In genomic region chr3:71583569-71584215, GRCh38 we compare ENCODE assay signal across 8 cellular contexts. TPM values are rescaled to one million over a fixed set of nuclear protein-coding genes. Genes with fewer than 3 reads are reported as not detected.
A peak's percentile ranks its signal among the peaks of the same experiment; 100 is the strongest.
DNase-seq lines count a peak whose midpoint lies in the region; ATAC-seq and TF ChIP-seq lines count a peak whose summit lies in the region.

FOXP1 (minus strand) TSS chr3:71583728; CDS start chr3:71198381, 385,347 bp downstream.

- no peaks in the 10 kb centered on the region for H4K20me1 ChIP-seq in PC-3 (ENCODE audit: low read length)

- H3K27ac ChIP-seq in PC-3 (ENCODE audit: low read length): peak within 1 kb of the TSS; percentile 58
- peak within 1 kb of the TSS; percentile 96 to 100 (median 98) for H3K27ac ChIP-seq in esophagus muscularis mucosa (replicated peaks in 1 of 4)
- peak within 1 kb of the TSS; percentile 93 to 95 for H3K27ac ChIP-seq in mucosa of rectum (ENCODE audit: low read depth in 2 of 2, low read length in 2 of 2)

- intact Hi-C loops in PC-3 (cut with micrococcal nuclease): loop anchor here (2.0 to 10.0 kb wide), 8 partner anchors 69 to 1049 kb away; no protein-coding TSS in a partner anchor
- intact Hi-C loops in esophagus muscularis mucosa (cut with DNase I): loop anchor here (5.0 to 10.0 kb wide), 7 partner anchors 149 to 869 kb away; no protein-coding TSS in a partner anchor

- TF ChIP-seq CTCF in PC-3 (conservative IDR thresholded peaks at IDR 0.05; ENCODE audit: low read depth, low read length) (no peak), esophagus muscularis mucosa (IDR thresholded peaks at IDR 0.05) (no peak)

- WGBS in esophagus muscularis mucosa: under 1% methylated on average over 33 of the region's 70 CpGs

- H3K27me3 ChIP-seq in PC-3 (ENCODE audit: low read length) (no peaks in the 10 kb centered on the region), esophagus muscularis mucosa (no peaks in the 10 kb centered on the region), mucosa of rectum (ENCODE audit: control insufficient read depth in 2 of 2, insufficient read depth in 2 of 2, low read length in 2 of 2) (no peaks in the 10 kb centered on the region)

- H3K79me2 ChIP-seq in PC-3 (ENCODE audit: low read length): peaks cover 41% of the 10 kb centered on the region

- peak; percentile 59 for DNase-seq in GDM1 (lab: John Stamatoyannopoulos, UW)
- DNase-seq in PC-3: peak; percentile 74
- peak; percentile 46 for DNase-seq in activated T-helper 1 cell treated with Interleukin-2 at 50 U/mL for 16 hours (ENCODE audit: low read depth)
- peak; percentile 92 for DNase-seq in esophagus muscularis mucosa (ENCODE audit: extremely low spot score)
- peak; percentile 70 for DNase-seq in stimulated activated CD8-positive, alpha-beta memory T cell treated with anti-CD3 and anti-CD28 coated beads, Interleukin-4, amount 100 ng/mL, for 48 hours
- DNase-seq in NK-92 treated with Interleukin-12 subunit alpha and Interleukin-12 subunit beta, amount 100 ng/mL, for 24 hours (lab: John Stamatoyannopoulos, UW): no peak

- H3K4me3 ChIP-seq in PC-3 (ENCODE audit: low read length) (peak within 1 kb of the TSS; percentile 91), esophagus muscularis mucosa (peak within 1 kb of the TSS; percentile 86 to 98 (median 90)), mucosa of rectum (ENCODE audit: low read length in 2 of 2) (peak within 1 kb of the TSS; percentile 84 to 98)

- CTCF ChIA-PET in PC-3 (lab: Charles Lee): no interaction called here

- H2AFZ ChIP-seq in PC-3 (ENCODE audit: low read length): peak within 1 kb of the TSS; percentile 90

- H3K9me2 ChIP-seq in PC-3 (replicated peaks; ENCODE audit: low read length): no peaks in the 10 kb centered on the region

- TF ChIP-seq EP300 in esophagus muscularis mucosa (IDR thresholded peaks at IDR 0.05): no peak

- peak; percentile 43 for ATAC-seq in HG03571 (IDR thresholded peaks at IDR 0.05; ENCODE audit: unreplicated experiment)
- peak; percentile 35 for ATAC-seq in PC-3

- H3K9ac ChIP-seq in PC-3 (ENCODE audit: low read length) (peak within 1 kb of the TSS; percentile 83), mucosa of rectum (ENCODE audit: low read depth in 1 of 2, low read length in 2 of 2) (peak within 1 kb of the TSS; percentile 93)

- POLR2A ChIA-PET in PC-3 (lab: Charles Lee; ENCODE audit: unreplicated experiment): interaction anchor here (0.5 to 0.7 kb wide), 2 partner anchors 16 to 455 kb away, joined by 6 to 20 read pairs; no protein-coding TSS in a partner anchor

- TF ChIP-seq POLR2A in esophagus muscularis mucosa (IDR thresholded peaks at IDR 0.05; ENCODE audit: low read depth): peak; percentile 15

- H3K36me3 ChIP-seq in PC-3 (ENCODE audit: low read depth, low read length): no peaks in the 10 kb centered on the region
- H3K36me3 ChIP-seq in esophagus muscularis mucosa: no peaks in the 10 kb centered on the region
- no peaks in the 10 kb centered on the region for H3K36me3 ChIP-seq in mucosa of rectum (ENCODE audit: control insufficient read depth in 2 of 2, insufficient read depth in 2 of 2, low read length in 2 of 2)

- H3K4me2 ChIP-seq in PC-3 (ENCODE audit: low read length): peak within 1 kb of the TSS; percentile 86

- peaks cover 42% of the 10 kb centered on the region for H3K4me1 ChIP-seq in PC-3 (ENCODE audit: insufficient read depth, low read length)
- H3K4me1 ChIP-seq in esophagus muscularis mucosa: peaks cover 5 to 49% (median 38%) of the 10 kb centered on the region in 4 donors
- H3K4me1 ChIP-seq in mucosa of rectum (ENCODE audit: control insufficient read depth in 2 of 2, insufficient read depth in 2 of 2, low read length in 2 of 2): peaks cover 6 to 24% of the 10 kb centered on the region in 2 donors

- no TSS peak for BruUV-seq in PC-3 (replicated peaks; lab: Mats Ljungman, UMichigan)

- H3F3A ChIP-seq in PC-3 (ENCODE audit: low read length, unreplicated experiment): no peaks in the 10 kb centered on the region

- H3K9me3 ChIP-seq in PC-3 (ENCODE audit: low read length) (no peaks in the 10 kb centered on the region), esophagus muscularis mucosa (no peaks in the 10 kb centered on the region), mucosa of rectum (ENCODE audit: control insufficient read depth in 2 of 2, low read length in 2 of 2) (no peaks in the 10 kb centered on the region)

RNA-seq across cellular contexts. Expression of gene FOXP1, which starts in this region (rescaled TPM):
- 35.3 and 36.0 TPM in 2 replicates for total RNA-seq in PC-3 (2014; rRNA removed)
- 100 to 1,000 TPM; 181 to 225 (median 205) TPM for total RNA-seq in esophagus muscularis mucosa
